In genomic region chr12:68373836-68374314, GRCh38 we compare ENCODE assay signal across 10 cellular contexts. TPM values are rescaled to one million over a fixed set of nuclear protein-coding genes. Genes with fewer than 3 reads are reported as not detected.
DNase-seq lines count a peak whose midpoint lies in the region; ATAC-seq and TF ChIP-seq lines count a peak whose summit lies in the region.
"Had no signal": no experiment of that assay in that cellular context is flagged by ENCODE, and none has a peak within 500 bp of the region (broad histone marks: within the 10 kb centered on the region; RNA-seq: fewer than 3 reads in every experiment).

No MANE protein-coding gene starts in this region.

- H3K36me3 ChIP-seq in upper lobe of right lung: no peaks in the 10 kb centered on the region
- H3K36me3 ChIP-seq: cardiac muscle cell had no signal

- no peak overlapping the region for H3K27ac ChIP-seq in upper lobe of right lung
- H3K27ac ChIP-seq: cardiac muscle cell had no signal

- H3K4me3 Mint-ChIP-seq in activated T-cell treated with anti-CD3 and anti-CD28 coated beads, Interleukin-2, amount 50 U/mL, for 4 hours: peak overlapping the region; percentile 17

- in situ Hi-C loops in ACHN (cut with HindIII; ENCODE audit: low pct_ligation_motif_present, low pct_unique_long_range_greater_than_20kb, low sequenced_read_pairs): no loop called here

- H3K36me3 Mint-ChIP-seq in activated T-cell treated with anti-CD3 and anti-CD28 coated beads, Interleukin-2, amount 50 U/mL, for 4 hours (ENCODE audit: insufficient read depth): no peaks in the 10 kb centered on the region

- H3K9me3 Mint-ChIP-seq in activated T-cell treated with anti-CD3 and anti-CD28 coated beads, Interleukin-2, amount 50 U/mL, for 4 hours: no peaks in the 10 kb centered on the region

- H3K27me3 Mint-ChIP-seq in activated T-cell treated with anti-CD3 and anti-CD28 coated beads, Interleukin-2, amount 50 U/mL, for 4 hours (ENCODE audit: low read depth): no peaks in the 10 kb centered on the region

- intact Hi-C loops in Right ventricle myocardium superior (cut with DNase I): no loop called here
- intact Hi-C loops in cardiac septum (cut with DNase I): no loop called here
- intact Hi-C loops in upper lobe of right lung (cut with DNase I): no loop called here

- H3K4me3 ChIP-seq in upper lobe of right lung: no peak overlapping the region
- H3K4me3 ChIP-seq: cardiac muscle cell had no signal

- DNase-seq in Right ventricle myocardium superior: no peak
- no peak for DNase-seq in cardiac septum (ENCODE audit: low spot score)
- no peak for DNase-seq in activated T-cell treated with anti-CD3 and anti-CD28 coated beads, Interleukin-2, amount 50 U/mL, for 4 hours
- DNase-seq in upper lobe of right lung: no peak
- DNase-seq in ACHN: no peak
- no peak for DNase-seq in NCI-H526 treated with DMSO at 0.1 percent for 48 hours (lab: John Stamatoyannopoulos, UW)
- no peak for DNase-seq in NCI-H2227 (lab: John Stamatoyannopoulos, UW; ENCODE audit: unreplicated experiment)
- DNase-seq: NCI-H1930 had no signal

- ATAC-seq in Right ventricle myocardium superior (ENCODE audit: poor library complexity): peak; percentile 25
- peak; percentile 34 for ATAC-seq in HG03378 (IDR thresholded peaks at IDR 0.05; ENCODE audit: unreplicated experiment)
- peak; percentile 45 to 53 for ATAC-seq in activated T-cell treated with anti-CD3 and anti-CD28 coated beads, Interleukin-2, amount 50 U/mL, for 4 hours
- peak; percentile 91 for ATAC-seq in upper lobe of right lung

- no peaks in the 10 kb centered on the region for H3K9me3 ChIP-seq in upper lobe of right lung

- no peak for TF ChIP-seq CTCF in upper lobe of right lung (IDR thresholded peaks at IDR 0.05)

- peaks cover 52% of the 10 kb centered on the region for H3K4me1 Mint-ChIP-seq in activated T-cell treated with anti-CD3 and anti-CD28 coated beads, Interleukin-2, amount 50 U/mL, for 4 hours (ENCODE audit: low read depth)

- H3K4me1 ChIP-seq in upper lobe of right lung: peaks cover 9% of the 10 kb centered on the region

- no peaks in the 10 kb centered on the region for H3K27me3 ChIP-seq in upper lobe of right lung
- H3K27me3 ChIP-seq: cardiac muscle cell had no signal

RNA-seq across cellular contexts. Expression of gene MDM1, which starts 41.7 kb away (rescaled TPM):
- total RNA-seq in Right ventricle myocardium superior (7.3 TPM), cardiac septum (5.0 TPM), upper lobe of right lung (10.5 TPM)
- total RNA-seq in activated T-cell treated with anti-CD3 and anti-CD28 coated beads, Interleukin-2, amount 50 U/mL, for 4 hours: 10 to 100 TPM; 10.6 to 11.1 (median 11.1) TPM

Comparison
In these comparisons a context has a peak if more than half of its experiments do, and no peak if none do; other contexts are left out.
1. ATAC-seq: peak in every context shown above with its lines; median percentile 91 in upper lobe of right lung; 49 in activated T-cell treated with anti-CD3 and anti-CD28 coated beads, Interleukin-2, amount 50 U/mL, for 4 hours; 34 in HG03378; 25 in Right ventricle myocardium superior.